In genomic region chr5:88691945-88692868, GRCh38 we compare ENCODE assay signal across 10 cellular contexts.
DNase-seq lines count a peak whose midpoint lies in the region; ATAC-seq and TF ChIP-seq lines count a peak whose summit lies in the region.
"Had no signal": no experiment of that assay in that cellular context is flagged by ENCODE, and none has a peak within 500 bp of the region (broad histone marks: within the 10 kb centered on the region; RNA-seq: fewer than 3 reads in every experiment).

No MANE protein-coding gene starts in this region.

- peak overlapping the region; percentile 31 for H3K4me3 ChIP-seq in left ventricle myocardium inferior
- peak overlapping the region; percentile 34 for H3K4me3 ChIP-seq in astrocyte of the cerebellum (ENCODE audit: low read depth, low read length)
- peak overlapping the region; percentile 41 for H3K4me3 ChIP-seq in thoracic aorta
- H3K4me3 ChIP-seq in gastroesophageal sphincter: peak overlapping the region in 1 of 2 donors; percentile 20
- H3K4me3 ChIP-seq: Peyer's patch had no signal

- WGBS in gastroesophageal sphincter (ENCODE audit: low coverage in 1 of 2), 2 donors: 0 to 8% methylated on average over 2 to 20 of the region's 52 CpGs

- no peak for DNase-seq in left ventricle myocardium inferior
- DNase-seq in cardiac septum (ENCODE audit: low spot score): no peak
- DNase-seq in astrocyte of the cerebellum (ENCODE audit: low read depth): no peak
- DNase-seq in thoracic aorta (ENCODE audit: low spot score): no peak
- DNase-seq in NCI-H82 (lab: John Stamatoyannopoulos, UW): no peak
- DNase-seq: mammary epithelial cell had no signal

- H3K27me3 ChIP-seq in left ventricle myocardium inferior (ENCODE audit: low read depth): peaks cover 100% of the 10 kb centered on the region
- H3K27me3 ChIP-seq in layer of hippocampus (ENCODE audit: control insufficient read depth, insufficient read depth, low read length): peaks cover 6% of the 10 kb centered on the region
- H3K27me3 ChIP-seq in thoracic aorta (replicated peaks; ENCODE audit: insufficient read depth): peaks cover 45% of the 10 kb centered on the region
- H3K27me3 ChIP-seq in gastroesophageal sphincter: peaks cover 100% of the 10 kb centered on the region

- ATAC-seq in thoracic aorta (ENCODE audit: insufficient number of reproducible peaks, low FRiP score, low read depth): no peak
- no peak for ATAC-seq in gastroesophageal sphincter
- no peak for ATAC-seq in HG03135 (IDR thresholded peaks at IDR 0.05; ENCODE audit: unreplicated experiment)

- TF ChIP-seq CTCF in left ventricle myocardium inferior (IDR thresholded peaks at IDR 0.05; ENCODE audit: borderline replicate concordance) (no peak), astrocyte of the cerebellum (IDR thresholded peaks at IDR 0.05; ENCODE audit: low read depth, low read length, missing control alignments) (peak; percentile 24), thoracic aorta (IDR thresholded peaks at IDR 0.05) (no peak), gastroesophageal sphincter (IDR thresholded peaks at IDR 0.05) (no peak)

- H3K27ac ChIP-seq in left ventricle myocardium inferior (replicated peaks) (no peak overlapping the region), layer of hippocampus (ENCODE audit: low read depth, low read length) (peak overlapping the region; percentile 56), thoracic aorta (no peak overlapping the region), gastroesophageal sphincter (no peak overlapping the region)
- H3K27ac ChIP-seq: Peyer's patch had no signal

- no peak for TF ChIP-seq POLR2A in gastroesophageal sphincter (IDR thresholded peaks at IDR 0.05)

- in situ Hi-C loops in astrocyte of the cerebellum (cut with HindIII; ENCODE audit: low sequenced_read_pairs): loop anchor here (25.0 kb wide), 1 partner anchor 1280 kb away; the partner anchor contains the start of gene CCNH

- no peak for TF ChIP-seq EP300 in gastroesophageal sphincter (IDR thresholded peaks at IDR 0.05)

- H3K36me3 ChIP-seq in left ventricle myocardium inferior: no peaks in the 10 kb centered on the region
- no peaks in the 10 kb centered on the region for H3K36me3 ChIP-seq in thoracic aorta
- no peaks in the 10 kb centered on the region for H3K36me3 ChIP-seq in gastroesophageal sphincter
- H3K36me3 ChIP-seq: Peyer's patch had no signal

- H3K4me1 ChIP-seq in left ventricle myocardium inferior (peaks cover 44% of the 10 kb centered on the region), thoracic aorta (ENCODE audit: control insufficient read depth in 1 of 2, low read depth in 2 of 2) (peaks cover 6 to 22% of the 10 kb centered on the region in 2 donors), gastroesophageal sphincter (peaks cover 0 to 61% (median 11%) of the 10 kb centered on the region in 3 donors)

- intact Hi-C loops in left ventricle myocardium inferior (cut with micrococcal nuclease) (no loop called here), cardiac septum (cut with DNase I) (loop anchor here (2.0 kb wide), 1 partner anchor 911 kb away; no protein-coding TSS in a partner anchor)

- H3K9me3 ChIP-seq in left ventricle myocardium inferior (replicated peaks): no peaks in the 10 kb centered on the region
- H3K9me3 ChIP-seq in thoracic aorta: no peaks in the 10 kb centered on the region
- H3K9me3 ChIP-seq in gastroesophageal sphincter: no peaks in the 10 kb centered on the region
- H3K9me3 ChIP-seq: Peyer's patch had no signal
